23 cellular contexts compared by ENCODE assay signal in the genomic region with DNA sequence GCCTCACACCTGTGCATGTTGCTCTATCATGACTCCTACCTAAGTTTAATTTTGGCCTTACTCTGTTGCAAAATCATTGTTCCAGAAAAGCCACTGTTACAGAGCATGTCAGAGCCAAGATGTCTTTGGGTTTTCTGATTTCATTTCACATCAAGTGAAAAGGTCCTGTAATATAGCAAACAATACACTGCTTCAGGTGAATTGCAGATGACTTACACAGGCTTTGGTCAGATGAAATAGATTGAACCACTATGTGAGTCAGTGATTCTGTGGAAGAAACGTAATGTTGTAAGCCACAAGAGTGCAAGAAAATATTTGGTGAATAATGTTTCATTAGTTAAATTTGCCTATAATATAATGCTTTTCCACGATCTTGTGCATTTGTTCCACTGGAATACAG.
"Had no signal": no experiment of that assay in that cellular context is flagged by ENCODE, and none has a peak within 500 bp of the region (broad histone marks: within the 10 kb centered on the region; RNA-seq: fewer than 3 reads in every experiment).

No MANE protein-coding gene starts in this region.

- H3K27me3 ChIP-seq: dorsolateral prefrontal cortex, esophagus squamous epithelium, gastroesophageal sphincter, heart left ventricle, hepatocyte had no signal

- H3K9me3 Mint-ChIP-seq: immature natural killer cell; memory B cell; naive thymus-derived CD4-positive, alpha-beta T cell had no signal

- H3K27ac ChIP-seq: coronary artery, dorsolateral prefrontal cortex, esophagus squamous epithelium, gastroesophageal sphincter, heart left ventricle, hepatocyte, lower lobe of right lung had no signal

- H3K4me3 Mint-ChIP-seq: immature natural killer cell; memory B cell; naive thymus-derived CD4-positive, alpha-beta T cell had no signal

- H3K27ac Mint-ChIP-seq: memory B cell; naive thymus-derived CD4-positive, alpha-beta T cell had no signal

- H3K36me3 Mint-ChIP-seq: immature natural killer cell, memory B cell had no signal

- H3K4me1 Mint-ChIP-seq: memory B cell had no signal

- H3K4me2 ChIP-seq: hepatocyte had no signal

- ATAC-seq: gastroesophageal sphincter; heart left ventricle; left colon; left lobe of liver; left ventricle myocardium superior; lower lobe of right lung; naive thymus-derived CD4-positive, alpha-beta T cell had no signal

- H3K79me2 ChIP-seq: hepatocyte had no signal

- H2AFZ ChIP-seq: hepatocyte had no signal

- DNase-seq: dermis blood vessel endothelial cell; dorsolateral prefrontal cortex; effector CD4-positive, alpha-beta T cell; effector memory CD4-positive, alpha-beta T cell; esophagus squamous epithelium; foreskin fibroblast; heart left ventricle; hypothalamus; immature natural killer cell; islet precursor cell; kidney; kidney glomerular epithelial cell; left colon; left ventricle myocardium superior; lower lobe of right lung; mesendoderm; midbrain; naive thymus-derived CD4-positive, alpha-beta T cell had no signal

- H3K36me3 ChIP-seq: esophagus squamous epithelium, gastroesophageal sphincter, heart left ventricle, lower lobe of right lung had no signal

- H3K9me3 ChIP-seq: esophagus squamous epithelium, gastroesophageal sphincter, heart left ventricle, lower lobe of right lung had no signal

- H3K4me1 ChIP-seq: lower lobe of right lung had no signal

- H3K4me3 ChIP-seq: coronary artery, dorsolateral prefrontal cortex, esophagus squamous epithelium, gastroesophageal sphincter, heart left ventricle, hepatocyte, lower lobe of right lung had no signal

- H3K27me3 Mint-ChIP-seq: memory B cell had no signal
